ENCODE assay signal across 24 cellular contexts in genomic region chr2:148479388-148479787, GRCh38.
"Had no signal": no experiment of that assay in that cellular context is flagged by ENCODE, and none has a peak within 500 bp of the region (broad histone marks: within the 10 kb centered on the region; RNA-seq: fewer than 3 reads in every experiment).

No MANE protein-coding gene starts in this region.

- FAIRE-seq: endothelial cell of umbilical vein, keratinocyte had no signal

- H3K4me1 Mint-ChIP-seq: stimulated activated naive CD8-positive, alpha-beta T cell treated with anti-CD3 and anti-CD28 coated beads, Interleukin-15, amount 100 ng/mL, for 72 hours had no signal

- H3K27ac Mint-ChIP-seq: nephron progenitor cell; stimulated activated naive CD8-positive, alpha-beta T cell treated with anti-CD3 and anti-CD28 coated beads, Interleukin-15, amount 100 ng/mL, for 72 hours had no signal

- H3K27ac ChIP-seq: esophagus squamous epithelium, lower lobe of right lung, prostate gland, right atrium auricular region, suprapubic skin, transverse colon, upper lobe of right lung, uterus had no signal

- H3K36me3 ChIP-seq: esophagus squamous epithelium, lower lobe of right lung, prostate gland, right atrium auricular region, suprapubic skin, transverse colon, upper lobe of right lung, uterus had no signal

- ATAC-seq: left ventricle myocardium superior; lower lobe of right lung; naive thymus-derived CD8-positive, alpha-beta T cell; sciatic nerve; stimulated activated naive CD8-positive, alpha-beta T cell treated with anti-CD3 and anti-CD28 coated beads, Interleukin-15, amount 100 ng/mL, for 72 hours; upper lobe of right lung had no signal

- H3K4me1 ChIP-seq: esophagus squamous epithelium, lower lobe of right lung, prostate gland, right atrium auricular region, suprapubic skin, transverse colon, upper lobe of right lung, uterus had no signal

- DNase-seq: dermis blood vessel endothelial cell; effector memory CD4-positive, alpha-beta T cell; esophagus squamous epithelium; left ventricle myocardium superior; lower lobe of right lung; naive thymus-derived CD8-positive, alpha-beta T cell; nephron progenitor cell; nucleus accumbens; stimulated activated CD4-positive, alpha-beta T cell treated with anti-CD3 and anti-CD28 coated beads, Interleukin-12 subunit alpha, Interleukin-12 subunit beta, amount 100 ng/mL, for 4 hours; stimulated activated CD4-positive, alpha-beta T cell treated with anti-CD3 and anti-CD28 coated beads, Interleukin-1b, Interleukin-23, amount 100 ng/mL, for 48 hours; stimulated activated CD4-positive, alpha-beta T cell treated with anti-CD3 and anti-CD28 coated beads, Interleukin-4, amount 100 ng/mL, for 1 hour; stimulated activated CD8-positive, alpha-beta memory T cell treated with anti-CD3 and anti-CD28 coated beads, Interleukin-4, amount 100 ng/mL, for 48 hours; stimulated activated naive CD4-positive, alpha-beta T cell; stimulated activated naive CD8-positive, alpha-beta T cell treated with anti-CD3 and anti-CD28 coated beads, Interleukin-15, amount 100 ng/mL, for 72 hours; transverse colon; upper lobe of right lung; uterus had no signal

- H3K27me3 Mint-ChIP-seq: stimulated activated naive CD8-positive, alpha-beta T cell treated with anti-CD3 and anti-CD28 coated beads, Interleukin-15, amount 100 ng/mL, for 72 hours had no signal

- H3K4me3 Mint-ChIP-seq: naive thymus-derived CD8-positive, alpha-beta T cell; nephron progenitor cell; stimulated activated naive CD8-positive, alpha-beta T cell treated with anti-CD3 and anti-CD28 coated beads, Interleukin-15, amount 100 ng/mL, for 72 hours had no signal

- H3K27me3 ChIP-seq: esophagus squamous epithelium, right atrium auricular region, suprapubic skin, transverse colon, upper lobe of right lung, uterus had no signal

- H3K9me3 Mint-ChIP-seq: nephron progenitor cell had no signal

- H3K4me3 ChIP-seq: esophagus squamous epithelium, lower lobe of right lung, prostate gland, right atrium auricular region, smooth muscle cell, suprapubic skin, transverse colon, upper lobe of right lung, uterus had no signal

- H3K4me2 ChIP-seq: smooth muscle cell had no signal

- H3K9me3 ChIP-seq: esophagus squamous epithelium, lower lobe of right lung, prostate gland, right atrium auricular region, suprapubic skin, transverse colon, upper lobe of right lung, uterus had no signal
